1 cellular context compared by ENCODE assay signal in the genomic region with DNA sequence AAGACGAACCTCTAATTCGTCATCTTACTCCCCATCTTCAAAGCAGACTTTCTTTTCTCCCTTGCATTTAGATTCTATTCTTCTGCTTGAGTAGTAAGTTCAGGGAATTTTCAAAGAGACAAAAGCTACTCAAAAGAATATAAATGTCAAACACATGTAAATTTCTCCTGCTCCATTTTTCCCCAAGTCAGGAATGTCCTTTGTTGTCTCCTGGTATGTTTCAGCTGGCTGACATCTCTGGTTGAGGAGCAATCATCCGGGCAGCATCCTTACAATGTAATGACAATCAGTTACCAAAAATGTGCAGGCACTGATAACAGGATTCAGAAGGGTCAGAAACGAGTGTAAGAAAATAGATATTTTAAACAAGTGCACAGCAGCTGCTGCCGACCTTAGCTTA.
TF ChIP-seq lines count a peak whose summit lies in the region.

No MANE protein-coding gene starts in this region.

TF ChIP-seq in H1, 55 proteins besides CTCF, POLR2A, EP300 and RAD21:
- TF ChIP-seq TEAD4 (IDR thresholded peaks at IDR 0.05; ENCODE audit: low read depth, low read length) (peak; percentile 93), SP4 (IDR thresholded peaks at IDR 0.05; ENCODE audit: low read length) (no peak), SP2 (IDR thresholded peaks at IDR 0.05; ENCODE audit: low read length) (no peak), E2F6 (IDR thresholded peaks at IDR 0.05) (no peak), TAF7 (optimal IDR thresholded peaks at IDR 0.05; ENCODE audit: borderline replicate concordance, low read depth, low read length) (peak; percentile 13), CREB1 (IDR thresholded peaks at IDR 0.05) (no peak), CHD7 (IDR thresholded peaks at IDR 0.05; ENCODE audit: insufficient replicate concordance, low read length) (peak; percentile 71), HDAC2 (IDR thresholded peaks at IDR 0.05; ENCODE audit: borderline replicate concordance in 1 of 2, low read depth in 2 of 2, low read length in 2 of 2) (0 out of 4 replicates have a peak, but pooled peaks of 1 of the 2 experiments have one; percentile 29), ATF2 (IDR thresholded peaks at IDR 0.05; ENCODE audit: low read length) (no peak), SP1 (IDR thresholded peaks at IDR 0.05; ENCODE audit: low read depth, low read length) (0 out of 2 replicates have a peak, but pooled peaks have one; percentile 14), SAP30 (IDR thresholded peaks at IDR 0.05; ENCODE audit: insufficient read depth, insufficient replicate concordance, low read length) (no peak), TCF12 (IDR thresholded peaks at IDR 0.05; ENCODE audit: low read depth, low read length) (0 out of 2 replicates have a peak, but pooled peaks have one; percentile 49), GTF2F1 (IDR thresholded peaks at IDR 0.05; ENCODE audit: borderline replicate concordance, low read depth, low read length) (no peak), TBP (IDR thresholded peaks at IDR 0.05; ENCODE audit: low read depth, low read length) (no peak), BACH1 (IDR thresholded peaks at IDR 0.05; ENCODE audit: low read length) (no peak), ASH2L (IDR thresholded peaks at IDR 0.05; ENCODE audit: low read length) (no peak), SIN3A (conservative IDR thresholded peaks at IDR 0.05 in 1 of 2, IDR thresholded peaks at IDR 0.05 in 1 of 2; ENCODE audit: low read depth in 1 of 2, low read length in 2 of 2) (peak; percentile 61 to 88; a peak in 3 of 4 replicates)
